Comparison of ENCODE assay signal across 9 cellular contexts in the genomic region with DNA sequence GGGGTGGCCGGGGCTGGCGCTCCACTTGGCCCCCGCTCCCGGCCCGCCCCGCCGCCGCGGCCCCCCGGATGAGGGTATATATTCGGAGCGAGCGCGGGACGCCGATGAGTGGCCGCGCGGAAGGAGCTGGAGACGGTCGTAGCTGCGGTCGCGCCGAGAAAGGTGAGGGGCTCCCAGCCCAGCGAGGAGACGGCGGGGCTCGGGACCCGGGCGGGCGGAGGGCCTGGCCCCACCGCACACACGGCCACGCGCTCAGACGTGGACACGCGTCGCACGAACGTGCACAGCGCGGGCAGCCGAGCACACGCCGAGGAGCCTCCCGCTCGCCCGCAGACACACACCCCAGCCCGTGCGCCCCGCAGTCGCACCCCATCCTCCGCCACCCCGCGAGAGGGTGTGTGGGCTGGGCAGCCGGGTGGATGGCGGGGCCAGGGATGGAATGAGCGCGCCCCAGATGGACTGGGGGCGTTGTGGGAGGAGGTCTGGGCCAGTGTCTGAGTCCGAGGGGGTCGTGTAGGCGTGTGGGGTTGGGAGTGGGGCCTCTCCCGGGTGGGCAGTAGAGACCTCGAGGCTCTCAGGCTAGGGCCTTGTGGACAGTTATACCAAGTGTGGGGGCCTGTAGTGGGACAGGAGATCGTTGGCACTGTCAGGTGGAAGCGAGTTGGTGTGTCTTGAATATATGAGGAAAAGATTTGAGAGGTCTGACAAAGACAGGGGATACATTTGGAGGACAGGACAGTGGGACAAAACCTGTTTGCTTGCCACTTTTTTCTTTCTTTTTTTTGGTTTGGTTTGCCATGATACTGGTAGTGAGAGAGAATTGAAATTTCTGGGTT. TPM values are rescaled to one million over a fixed set of nuclear protein-coding genes. Genes with fewer than 3 reads are reported as not detected.
DNase-seq lines count a peak whose midpoint lies in the region; ATAC-seq, FAIRE-seq and TF ChIP-seq lines count a peak whose summit lies in the region.
"Had no signal": no experiment of that assay in that cellular context is flagged by ENCODE, and none has a peak within 500 bp of the region (broad histone marks: within the 10 kb centered on the region; RNA-seq: fewer than 3 reads in every experiment).

A gene (plus strand): TSS at position 107 of the 836 bp plus-strand sequence. CDS start 4,347 bp downstream, outside the sequence.

- 3% methylated on average over 69 of the region's 69 CpGs for WGBS in HUES64
- WGBS in pancreas, 2 donors = 0 to 1% methylated on average over 43 to 69 of the region's 69 CpGs

- no peaks in the 10 kb centered on the region for H3K27me3 Mint-ChIP-seq in activated T-helper 1 cell treated with anti-CD3 and anti-CD28 coated beads, Interleukin-12 subunit alpha, Interleukin-12 subunit beta, Interleukin-2, Interleukin-4 antibody, amounts not matched to agents 30 ng/mL and 10 ng/mL and 1 ng/mL, durations not matched to agents 14 hours and 24 hours and 36 hours (ENCODE audit: insufficient read depth)

- H3K27me3 ChIP-seq in HUES64 (ENCODE audit: insufficient read depth, low read length) (peaks cover 5% of the 10 kb centered on the region), pancreas (no peaks in the 10 kb centered on the region)

- H3K9ac ChIP-seq in HUES64 (ENCODE audit: low read depth, low read length) = peak within 1 kb of the TSS; percentile 81

- no peak for FAIRE-seq in pancreas (lab: Jason Lieb, UNC)
- FAIRE-seq: endometrium had no signal

- H3K9me3 ChIP-seq in HUES64 (ENCODE audit: insufficient read depth, low read depth, low read length) (no peaks in the 10 kb centered on the region), pancreas (no peaks in the 10 kb centered on the region)

- H3K4me1 ChIP-seq in HUES64 (ENCODE audit: insufficient read depth, low read length) (peaks cover 8% of the 10 kb centered on the region; the same call in 1 of the 2 replicates), pancreas (peaks cover 12 to 29% (median 17%) of the 10 kb centered on the region in 3 donors)

- H3K27ac ChIP-seq in HUES64 (ENCODE audit: low read depth, low read length) (peak within 1 kb of the TSS; percentile 61), pancreas (peak within 1 kb of the TSS; percentile 95 to 98 (median 96))

- H3K9me3 Mint-ChIP-seq in activated T-helper 1 cell treated with anti-CD3 and anti-CD28 coated beads, Interleukin-12 subunit alpha, Interleukin-12 subunit beta, Interleukin-2, Interleukin-4 antibody, amounts not matched to agents 30 ng/mL and 10 ng/mL and 1 ng/mL, durations not matched to agents 14 hours and 24 hours and 36 hours = no peaks in the 10 kb centered on the region

- TF ChIP-seq CTCF in GM10266 (IDR thresholded peaks at IDR 0.05; ENCODE audit: control insufficient read depth, insufficient read depth, low read depth, missing control alignments) (no peak), pancreas (IDR thresholded peaks at IDR 0.05) (no peak)

- H3K4me1 Mint-ChIP-seq in activated T-helper 1 cell treated with anti-CD3 and anti-CD28 coated beads, Interleukin-12 subunit alpha, Interleukin-12 subunit beta, Interleukin-2, Interleukin-4 antibody, amounts not matched to agents 30 ng/mL and 10 ng/mL and 1 ng/mL, durations not matched to agents 14 hours and 24 hours and 36 hours (ENCODE audit: low read depth) = peaks cover 49% of the 10 kb centered on the region

- DNase-seq in GM10266 (ENCODE audit: extremely low spot score) = peak; percentile 29
- DNase-seq in activated T-helper 1 cell treated with anti-CD3 and anti-CD28 coated beads, Interleukin-12 subunit alpha, Interleukin-12 subunit beta, Interleukin-2, Interleukin-4 antibody, amounts not matched to agents 30 ng/mL and 10 ng/mL and 1 ng/mL, durations not matched to agents 14 hours and 24 hours and 36 hours (ENCODE audit: low spot score) = no peak
- peak; percentile 73 for DNase-seq in Right ventricle myocardium inferior (ENCODE audit: missing footprints)
- DNase-seq in pancreas = peak in 2 of 6 donors; percentile 29 to 51
- DNase-seq in NCI-H446 treated with DMSO at 0.1 percent for 48 hours (lab: John Stamatoyannopoulos, UW) = no peak
- no peak for DNase-seq in NOMO-1 treated with dmso at 0.1 percent for 144 hours (lab: John Stamatoyannopoulos, UW; ENCODE audit: unreplicated experiment)

- H3K36me3 ChIP-seq in HUES64 (ENCODE audit: insufficient read depth, low read length) (peaks cover under 1% of the 10 kb centered on the region; the same call in 1 of the 2 replicates), pancreas (no peaks in the 10 kb centered on the region)

- H3K27ac Mint-ChIP-seq in activated T-helper 1 cell treated with anti-CD3 and anti-CD28 coated beads, Interleukin-12 subunit alpha, Interleukin-12 subunit beta, Interleukin-2, Interleukin-4 antibody, amounts not matched to agents 30 ng/mL and 10 ng/mL and 1 ng/mL, durations not matched to agents 14 hours and 24 hours and 36 hours = peak within 1 kb of the TSS; percentile 93

- H3K4me3 ChIP-seq in HUES64 (ENCODE audit: low read length) (peak within 1 kb of the TSS; percentile 78), pancreas (peak within 1 kb of the TSS; percentile 62 to 90 (median 74))

- peak within 1 kb of the TSS; percentile 87 for H3K4me3 Mint-ChIP-seq in activated T-helper 1 cell treated with anti-CD3 and anti-CD28 coated beads, Interleukin-12 subunit alpha, Interleukin-12 subunit beta, Interleukin-2, Interleukin-4 antibody, amounts not matched to agents 30 ng/mL and 10 ng/mL and 1 ng/mL, durations not matched to agents 14 hours and 24 hours and 36 hours

- intact Hi-C loops in activated T-helper 1 cell treated with anti-CD3 and anti-CD28 coated beads, Interleukin-12 subunit alpha, Interleukin-12 subunit beta, Interleukin-2, Interleukin-4 antibody, amounts not matched to agents 30 ng/mL and 10 ng/mL and 1 ng/mL, durations not matched to agents 14 hours and 24 hours and 36 hours (cut with micrococcal nuclease) = loop anchor here (1.0 to 5.0 kb wide), 5 partner anchors 65 to 795 kb away; a partner anchor contains a TSS
- intact Hi-C loops in Right ventricle myocardium inferior (cut with DNase I) = loop anchor here (2.0 kb wide), 1 partner anchor 63 kb away; no protein-coding TSS in a partner anchor
- intact Hi-C loops in pancreas (cut with DNase I) = no loop called here

- H3K36me3 Mint-ChIP-seq in activated T-helper 1 cell treated with anti-CD3 and anti-CD28 coated beads, Interleukin-12 subunit alpha, Interleukin-12 subunit beta, Interleukin-2, Interleukin-4 antibody, amounts not matched to agents 30 ng/mL and 10 ng/mL and 1 ng/mL, durations not matched to agents 14 hours and 24 hours and 36 hours (ENCODE audit: low read depth) = peaks cover 13% of the 10 kb centered on the region

- peak; percentile 43 for ATAC-seq in GM21528 (IDR thresholded peaks at IDR 0.05; ENCODE audit: low FRiP score, unreplicated experiment)
- ATAC-seq in Right ventricle myocardium inferior = peak; percentile 31
- peak; percentile 30 to 53 (median 44) for ATAC-seq in pancreas

RNA-seq across cellular contexts. Expression of the gene that starts here (rescaled TPM):
- polyA plus RNA-seq in HUES64 (2013, experiment 1 of 2) = 21.4 TPM
- polyA plus RNA-seq in HUES64 (2013, experiment 2 of 2) = 23.6 TPM
- total RNA-seq in activated T-helper 1 cell treated with anti-CD3 and anti-CD28 coated beads, Interleukin-12 subunit alpha, Interleukin-12 subunit beta, Interleukin-2, Interleukin-4 antibody, amounts not matched to agents 30 ng/mL and 10 ng/mL and 1 ng/mL, durations not matched to agents 14 hours and 24 hours and 36 hours = 42.6 and 43.2 TPM in 2 replicates
- total RNA-seq in Right ventricle myocardium inferior (28.9 TPM), pancreas (10 to 100 TPM; 42.0 to 53.8 (median 47.5) TPM)
- polyA plus RNA-seq in pancreas = 10 to 100 TPM; 38.7 to 47.3 TPM

Comparison
In these comparisons a context has a peak if more than half of its experiments do, and no peak if none do; other contexts are left out.
1. DNase-seq: peak in GM10266 (single experiment) and Right ventricle myocardium inferior (single experiment); none in activated T-helper 1 cell treated with anti-CD3 and anti-CD28 coated beads, Interleukin-12 subunit alpha, Interleukin-12 subunit beta, Interleukin-2, Interleukin-4 antibody, amounts not matched to agents 30 ng/mL and 10 ng/mL and 1 ng/mL, durations not matched to agents 14 hours and 24 hours and 36 hours (single experiment), NCI-H446 treated with DMSO at 0.1 percent for 48 hours (single experiment) and NOMO-1 treated with dmso at 0.1 percent for 144 hours (single experiment).
2. intact Hi-C loops: an anchor here in activated T-helper 1 cell treated with anti-CD3 and anti-CD28 coated beads, Interleukin-12 subunit alpha, Interleukin-12 subunit beta, Interleukin-2, Interleukin-4 antibody, amounts not matched to agents 30 ng/mL and 10 ng/mL and 1 ng/mL, durations not matched to agents 14 hours and 24 hours and 36 hours (1.0 to 5.0 kb wide) and Right ventricle myocardium inferior (2.0 kb wide); none called in pancreas.
3. Peak in every context shown above with its lines, with median percentiles within 50 percentile points of each other: ATAC-seq.